ENCODE assay signal across 13 cellular contexts in genomic region chr15:38562278-38562677, GRCh38. TPM values are rescaled to one million over a fixed set of nuclear protein-coding genes. Genes with fewer than 3 reads are reported as not detected.
DNase-seq lines count a peak whose midpoint lies in the region; ATAC-seq lines count a peak whose summit lies in the region.
"Had no signal": no experiment of that assay in that cellular context is flagged by ENCODE, and none has a peak within 500 bp of the region (broad histone marks: within the 10 kb centered on the region; RNA-seq: fewer than 3 reads in every experiment).

No MANE protein-coding gene starts in this region.

- no peak for ATAC-seq in activated naive CD4-positive, alpha-beta T cell treated with anti-CD3 and anti-CD28 coated beads, Interleukin-2, amount 50 U/mL, for 72 hours
- ATAC-seq in GM21447 (IDR thresholded peaks at IDR 0.05; ENCODE audit: unreplicated experiment) (no peak), HG03175 (IDR thresholded peaks at IDR 0.05; ENCODE audit: unreplicated experiment) (no peak)

- no peak for DNase-seq in activated T-cell treated with anti-CD3 and anti-CD28 coated beads, Interleukin-2, amount 50 U/mL, for 24 hours
- DNase-seq in activated T-cell treated with anti-CD3 and anti-CD28 coated beads for 4 hours (no peak), NCI-H2227 treated with DMSO at 0.1 percent for 48 hours (lab: John Stamatoyannopoulos, UW) (no peak)
- no peak for DNase-seq in activated naive CD4-positive, alpha-beta T cell treated with anti-CD3 and anti-CD28 coated beads, Interleukin-2, amount 50 U/mL, for 72 hours (ENCODE audit: low spot score in 2 of 2)
- DNase-seq: DMS 273 treated with DMSO at 0.1 percent for 48 hours; midbrain; stimulated activated CD4-positive, alpha-beta T cell treated with anti-CD3 and anti-CD28 coated beads, Interleukin-12 subunit alpha, Interleukin-12 subunit beta, amount 100 ng/mL, for 4 hours had no signal

- H3K9me3 Mint-ChIP-seq in activated T-cell treated with anti-CD3 and anti-CD28 coated beads, Interleukin-2, amount 50 U/mL, for 24 hours: no peaks in the 10 kb centered on the region
- no peaks in the 10 kb centered on the region for H3K9me3 Mint-ChIP-seq in IgD-negative memory B cell
- no peaks in the 10 kb centered on the region for H3K9me3 Mint-ChIP-seq in activated naive CD4-positive, alpha-beta T cell treated with anti-CD3 and anti-CD28 coated beads, Interleukin-2, amount 50 U/mL, for 72 hours
- H3K9me3 Mint-ChIP-seq: type B pancreatic cell had no signal

- peak overlapping the region in 9 of 21 experiments; percentile 4 to 99 (median 95) for H3K27ac ChIP-seq in skin epidermis
- H3K27ac ChIP-seq: HL-60 had no signal

- peaks cover 67% of the 10 kb centered on the region for H3K36me3 Mint-ChIP-seq in activated T-cell treated with anti-CD3 and anti-CD28 coated beads, Interleukin-2, amount 50 U/mL, for 24 hours (ENCODE audit: low read depth)
- peaks cover 11% of the 10 kb centered on the region for H3K36me3 Mint-ChIP-seq in IgD-negative memory B cell
- H3K36me3 Mint-ChIP-seq in activated naive CD4-positive, alpha-beta T cell treated with anti-CD3 and anti-CD28 coated beads, Interleukin-2, amount 50 U/mL, for 72 hours: peaks cover 39 to 58% of the 10 kb centered on the region in 2 donors
- H3K36me3 Mint-ChIP-seq: type B pancreatic cell had no signal

- H3K27me3 Mint-ChIP-seq in activated T-cell treated with anti-CD3 and anti-CD28 coated beads, Interleukin-2, amount 50 U/mL, for 24 hours: no peaks in the 10 kb centered on the region
- no peaks in the 10 kb centered on the region for H3K27me3 Mint-ChIP-seq in IgD-negative memory B cell

- H3K4me3 ChIP-seq in skin epidermis: peak overlapping the region in 4 of 7 experiments; percentile 2 to 71 (median 64)

- peak overlapping the region; percentile 96 for H3K27ac Mint-ChIP-seq in activated T-cell treated with anti-CD3 and anti-CD28 coated beads, Interleukin-2, amount 50 U/mL, for 24 hours
- peak overlapping the region; percentile 73 to 81 (median 80) for H3K27ac Mint-ChIP-seq in IgD-negative memory B cell
- H3K27ac Mint-ChIP-seq in activated naive CD4-positive, alpha-beta T cell treated with anti-CD3 and anti-CD28 coated beads, Interleukin-2, amount 50 U/mL, for 72 hours: peak overlapping the region; percentile 87 to 96
- H3K27ac Mint-ChIP-seq: type B pancreatic cell had no signal

- peaks cover 80% of the 10 kb centered on the region for H3K4me1 Mint-ChIP-seq in activated T-cell treated with anti-CD3 and anti-CD28 coated beads, Interleukin-2, amount 50 U/mL, for 24 hours (ENCODE audit: low read depth)
- peaks cover 43 to 59% (median 52%) of the 10 kb centered on the region in 3 donors for H3K4me1 Mint-ChIP-seq in IgD-negative memory B cell

- peak overlapping the region; percentile 92 for H3K4me3 Mint-ChIP-seq in activated T-cell treated with anti-CD3 and anti-CD28 coated beads, Interleukin-2, amount 50 U/mL, for 24 hours
- H3K4me3 Mint-ChIP-seq in IgD-negative memory B cell: peak overlapping the region; percentile 90 to 99 (median 95)

RNA-seq across cellular contexts. Expression of gene RASGRP1, which starts 2.3 kb away (rescaled TPM):
- polyA plus RNA-seq in IgD-negative memory B cell: 32.6 TPM
- total RNA-seq in activated naive CD4-positive, alpha-beta T cell treated with anti-CD3 and anti-CD28 coated beads, Interleukin-2, amount 50 U/mL, for 72 hours: 100 to 1,000 TPM in 1 of 2 donors, 10 to 100 TPM in 1; 61.2 to 102 TPM
